8 cellular contexts compared by ENCODE assay signal in genomic region chr19:18416778-18417249, GRCh38. TPM values are rescaled to one million over a fixed set of nuclear protein-coding genes. Genes with fewer than 3 reads are reported as not detected.
DNase-seq lines count a peak whose midpoint lies in the region; ATAC-seq, FAIRE-seq and TF ChIP-seq lines count a peak whose summit lies in the region.

No MANE protein-coding gene starts in this region.

- CTCF ChIA-PET in endothelial cell of umbilical vein (lab: Charles Lee), result interaction anchor here (1.2 to 11.1 kb wide), 9 partner anchors 11 to 225 kb away, joined by 3 to 119 read pairs (median 10); partner anchors contain the start of genes GDF15 and JUND

- no peaks in the 10 kb centered on the region; a peak in 2 of 5 replicates for H3K9me3 Mint-ChIP-seq in H9
- H3K9me3 Mint-ChIP-seq in stimulated activated naive B cell treated with anti-CD40 and anti-IgM and Interleukin-4, amounts not matched to agents 10 μg/mL and 1 μg/mL and 100 μg/mL, for 72 hours, result no peaks in the 10 kb centered on the region

- H2BK12ac ChIP-seq in H9 (ENCODE audit: insufficient read length, low read depth, low read length), result no peak overlapping the region

- H4K5ac ChIP-seq in H9 (ENCODE audit: insufficient read length, low read depth, low read length) (no peak overlapping the region), mesendoderm (ENCODE audit: low read length) (no peak overlapping the region)

- H3K9me1 ChIP-seq in endothelial cell of umbilical vein (replicated peaks; ENCODE audit: control insufficient read depth, extremely low read depth, insufficient read depth, low read length), result no peaks in the 10 kb centered on the region

- peak; percentile 17 for ATAC-seq in stimulated activated naive B cell treated with anti-CD40 and anti-IgM and Interleukin-4, amounts not matched to agents 10 μg/mL and 1 μg/mL and 100 μg/mL, for 72 hours (replicated peaks)
- no peak for ATAC-seq in HG03159 (IDR thresholded peaks at IDR 0.05; ENCODE audit: unreplicated experiment)

- H2AK5ac ChIP-seq in H9 (ENCODE audit: insufficient read length, low read length) (no peak overlapping the region), mesendoderm (ENCODE audit: low read length) (no peak overlapping the region)

- DNase-seq in H9, result peak; percentile 87
- DNase-seq in NCI-H748 (lab: John Stamatoyannopoulos, UW; ENCODE audit: unreplicated experiment), result peak; percentile 89
- DNase-seq in activated CD8-positive, alpha-beta memory T cell treated with anti-CD3 and anti-CD28 coated beads, Interleukin-2, amount 50 U/mL, for 4 hours, result peak; percentile 56
- peak; percentile 89 for DNase-seq in endothelial cell of umbilical vein (ENCODE audit: low read depth, low spot score)
- DNase-seq in mesendoderm, result peak; percentile 96
- DNase-seq in stimulated activated naive B cell treated with anti-CD40 and anti-IgM and Interleukin-4, amounts not matched to agents 10 μg/mL and 1 μg/mL and 100 μg/mL, for 72 hours, result no peak

- no peak for TF ChIP-seq CTCF in H9 (conservative IDR thresholded peaks at IDR 0.05)
- no peak for TF ChIP-seq CTCF in endothelial cell of umbilical vein (IDR thresholded peaks at IDR 0.05; ENCODE audit: extremely low read depth in 1 of 2, insufficient read depth in 1 of 2, low read depth in 1 of 2, low read length in 2 of 2)

- no peaks in the 10 kb centered on the region for H3K27me3 ChIP-seq in ACC112 (ENCODE audit: insufficient read depth, low read length)
- H3K27me3 ChIP-seq in H9 (ENCODE audit: insufficient read depth, low read length), result no peaks in the 10 kb centered on the region; the same call in 1 of the 2 replicates
- H3K27me3 ChIP-seq in endothelial cell of umbilical vein (ENCODE audit: control insufficient read depth in 2 of 2, insufficient read depth in 2 of 2, low read length in 2 of 2), result no peaks in the 10 kb centered on the region
- H3K27me3 ChIP-seq in mesendoderm (ENCODE audit: insufficient read depth, low read length, poor library complexity), result no peaks in the 10 kb centered on the region

- dilution Hi-C loops in endothelial cell of umbilical vein (cut with MboI; ENCODE audit: extremely low pct_ligation_motif_present, low sequenced_read_pairs), result no loop called here

- no peak overlapping the region for H2BK5ac ChIP-seq in H9 (ENCODE audit: insufficient read length, low read length)
- peak overlapping the region; percentile 57 for H2BK5ac ChIP-seq in mesendoderm (ENCODE audit: low read length)

- H3K4me1 Mint-ChIP-seq in H9, result peaks cover 19 to 48% of the 10 kb centered on the region in 2 experiments
- H3K4me1 Mint-ChIP-seq in stimulated activated naive B cell treated with anti-CD40 and anti-IgM and Interleukin-4, amounts not matched to agents 10 μg/mL and 1 μg/mL and 100 μg/mL, for 72 hours, result peaks cover 44 to 72% of the 10 kb centered on the region in 2 donors

- no peak overlapping the region for H2BK15ac ChIP-seq in H9 (ENCODE audit: low read depth, low read length)
- H2BK15ac ChIP-seq in mesendoderm (replicated peaks; ENCODE audit: low read depth), result no peak overlapping the region

- no peak overlapping the region for H3T11ph ChIP-seq in H9 (ENCODE audit: low read length)

- no peak overlapping the region for H2BK20ac ChIP-seq in H9 (ENCODE audit: low read depth, low read length, poor library complexity, severe bottlenecking)

- FAIRE-seq in endothelial cell of umbilical vein (lab: Jason Lieb, UNC), result peak; percentile 91

- H3K9me3 ChIP-seq in H9 (ENCODE audit: control insufficient read depth, low read depth, low read length) (no peaks in the 10 kb centered on the region), endothelial cell of umbilical vein (replicated peaks; ENCODE audit: control insufficient read depth, insufficient read depth, low read length) (no peaks in the 10 kb centered on the region)

- H3K4me1 ChIP-seq in ACC112 (ENCODE audit: control insufficient read depth, insufficient read depth, low read length, unreplicated experiment), result peaks cover 43% of the 10 kb centered on the region
- peaks cover 4% of the 10 kb centered on the region; the same call in 1 of the 2 replicates for H3K4me1 ChIP-seq in H9 (ENCODE audit: insufficient read depth, low read length)
- H3K4me1 ChIP-seq in endothelial cell of umbilical vein (ENCODE audit: control insufficient read depth, extremely low read depth, insufficient read depth, low read length), result peaks cover 39% of the 10 kb centered on the region
- peaks cover 7% of the 10 kb centered on the region for H3K4me1 ChIP-seq in mesendoderm (ENCODE audit: control insufficient read depth, low read depth, low read length)

- peak overlapping the region; percentile 35 for H3K4me2 ChIP-seq in H9 (ENCODE audit: insufficient read depth, insufficient read length, low read length)
- peak overlapping the region; percentile 59 for H3K4me2 ChIP-seq in endothelial cell of umbilical vein (ENCODE audit: insufficient read depth, low read length)
- peak overlapping the region; percentile 88 for H3K4me2 ChIP-seq in mesendoderm (ENCODE audit: low read length)

- H3K36me3 Mint-ChIP-seq in H9 (ENCODE audit: insufficient read depth in 1 of 3, low read depth in 3 of 3), result no peaks in the 10 kb centered on the region; a peak in 1 of 7 replicates
- no peaks in the 10 kb centered on the region for H3K36me3 Mint-ChIP-seq in stimulated activated naive B cell treated with anti-CD40 and anti-IgM and Interleukin-4, amounts not matched to agents 10 μg/mL and 1 μg/mL and 100 μg/mL, for 72 hours

- POLR2A ChIA-PET in endothelial cell of umbilical vein (lab: Charles Lee), result interaction anchor here (0.6 to 5.8 kb wide), 3 partner anchors 31 to 569 kb away, joined by 7 to 58 read pairs (median 8); partner anchors contain the start of genes GDF15, JAK3 and JUND

- H3K27ac Mint-ChIP-seq in H9, result peak overlapping the region in 2 of 3 experiments; percentile 95 to 99; a peak in 6 of 7 replicates
- H3K27ac Mint-ChIP-seq in stimulated activated naive B cell treated with anti-CD40 and anti-IgM and Interleukin-4, amounts not matched to agents 10 μg/mL and 1 μg/mL and 100 μg/mL, for 72 hours, result peak overlapping the region; percentile 82

- H3K18ac ChIP-seq in H9 (ENCODE audit: insufficient read length, low read depth, low read length) (peak overlapping the region; percentile 94), mesendoderm (ENCODE audit: low read length) (peak overlapping the region; percentile 78)

- H2AFZ ChIP-seq in ACC112 (ENCODE audit: low read length, unreplicated experiment) (peak overlapping the region; percentile 81), H9 (ENCODE audit: low read length) (no peak overlapping the region), endothelial cell of umbilical vein (ENCODE audit: low read depth, low read length) (peak overlapping the region; percentile 63)

- H3K23ac ChIP-seq in H9 (ENCODE audit: insufficient read length, low read depth, low read length), result no peak overlapping the region
- no peak overlapping the region for H3K23ac ChIP-seq in mesendoderm (ENCODE audit: low read length)

- H2BK120ac ChIP-seq in H9 (ENCODE audit: low read depth, low read length, poor library complexity, severe bottlenecking) (peak overlapping the region; percentile 94), mesendoderm (ENCODE audit: low read depth, low read length) (peak overlapping the region; percentile 49)

- H3K27me3 Mint-ChIP-seq in H9 (ENCODE audit: low read depth), result peaks cover 63% of the 10 kb centered on the region
- H3K27me3 Mint-ChIP-seq in stimulated activated naive B cell treated with anti-CD40 and anti-IgM and Interleukin-4, amounts not matched to agents 10 μg/mL and 1 μg/mL and 100 μg/mL, for 72 hours, result peaks cover 59 to 78% of the 10 kb centered on the region in 2 donors

- intact Hi-C loops in endothelial cell of umbilical vein (cut with micrococcal nuclease), result loop anchor here (2.0 kb wide), 5 partner anchors 30 to 224 kb away; partner anchors contain the start of genes GDF15 and MPV17L2

- H3K79me1 ChIP-seq in H9 (ENCODE audit: insufficient read depth, low read depth, low read length, poor library complexity, severe bottlenecking), result no peaks in the 10 kb centered on the region
- peaks cover 4% of the 10 kb centered on the region for H3K79me1 ChIP-seq in mesendoderm (ENCODE audit: low read length)

- no TSS peak for BruUV-seq in endothelial cell of umbilical vein (replicated peaks; lab: Mats Ljungman, UMichigan)

- H3K27ac ChIP-seq in ACC112 (ENCODE audit: low read depth, low read length) (peak overlapping the region; percentile 98), H9 (ENCODE audit: insufficient read length, low read depth, low read length) (no peak overlapping the region), endothelial cell of umbilical vein (ENCODE audit: insufficient read depth, low read depth, low read length) (peak overlapping the region; percentile 98), mesendoderm (ENCODE audit: low read depth, low read length) (peak overlapping the region; percentile 96)

- H3K4ac ChIP-seq in H9 (ENCODE audit: low read depth, low read length), result peak overlapping the region; percentile 28; the same call in 1 of the 2 replicates
- peak overlapping the region; percentile 90 for H3K4ac ChIP-seq in mesendoderm (ENCODE audit: low read depth, low read length)

- H3K14ac ChIP-seq in H9 (ENCODE audit: insufficient read depth, low read length), result peak overlapping the region; percentile 93; the same call in 1 of the 2 replicates

- no peak overlapping the region for H4K91ac ChIP-seq in H9 (ENCODE audit: insufficient read length, low read depth, low read length)

- no peak for TF ChIP-seq POLR2A in endothelial cell of umbilical vein (IDR thresholded peaks at IDR 0.05; ENCODE audit: low read depth, low read length)

- H3K79me2 ChIP-seq in ACC112 (ENCODE audit: control insufficient read depth, insufficient read depth, low read length, unreplicated experiment), result peaks cover 20% of the 10 kb centered on the region
- no peaks in the 10 kb centered on the region for H3K79me2 ChIP-seq in H9 (ENCODE audit: insufficient read depth, low read length)
- peaks cover 25% of the 10 kb centered on the region for H3K79me2 ChIP-seq in endothelial cell of umbilical vein (ENCODE audit: control insufficient read depth, insufficient read depth, low read length)
- H3K79me2 ChIP-seq in mesendoderm (ENCODE audit: control insufficient read depth, insufficient read depth, low read length), result peaks cover 2% of the 10 kb centered on the region

- peak overlapping the region; percentile 85 for H3K4me3 ChIP-seq in ACC112 (ENCODE audit: low read depth, low read length)
- peak overlapping the region in 1 of 3 experiments; percentile 17 for H3K4me3 ChIP-seq in endothelial cell of umbilical vein (replicated peaks in 1 of 3; ENCODE audit: insufficient read depth in 1 of 3, low read depth in 1 of 3, low read length in 3 of 3)
- H3K4me3 ChIP-seq in mesendoderm (ENCODE audit: low read length), result no peak overlapping the region

- no CpG with 5 or more reads among the region's 44 CpGs for WGBS in H9 (ENCODE audit: extremely low coverage, insufficient read length, low lambda C conversion rate)
- no CpG with 5 or more reads among the region's 44 CpGs for WGBS in mesendoderm (ENCODE audit: extremely low coverage, insufficient coverage, low lambda C conversion rate)

- peak overlapping the region; percentile 66 to 84 for H3K4me3 Mint-ChIP-seq in H9
- peak overlapping the region; percentile 74 to 82 for H3K4me3 Mint-ChIP-seq in stimulated activated naive B cell treated with anti-CD40 and anti-IgM and Interleukin-4, amounts not matched to agents 10 μg/mL and 1 μg/mL and 100 μg/mL, for 72 hours

- no peaks in the 10 kb centered on the region for H3K36me3 ChIP-seq in ACC112 (ENCODE audit: insufficient read depth, low read length)
- no peaks in the 10 kb centered on the region for H3K36me3 ChIP-seq in endothelial cell of umbilical vein (ENCODE audit: control insufficient read depth in 2 of 2, extremely low read depth in 1 of 2, insufficient read depth in 2 of 2, low read length in 2 of 2)
- H3K36me3 ChIP-seq in mesendoderm (ENCODE audit: control insufficient read depth, insufficient read depth, low read length), result no peaks in the 10 kb centered on the region

- H4K8ac ChIP-seq in H9 (replicated peaks; ENCODE audit: insufficient read length, low read depth, low read length), result no peak overlapping the region
- peak overlapping the region; percentile 58 for H4K8ac ChIP-seq in mesendoderm (ENCODE audit: low read depth, low read length)

- H3K9ac ChIP-seq in H9 (ENCODE audit: extremely low read depth, insufficient read length, low read length), result no peak overlapping the region
- peak overlapping the region; percentile 88 for H3K9ac ChIP-seq in endothelial cell of umbilical vein (replicated peaks; ENCODE audit: extremely low read depth, insufficient read depth, low read length)
- peak overlapping the region; percentile 60 for H3K9ac ChIP-seq in mesendoderm (ENCODE audit: low read length)

- H3K23me2 ChIP-seq in H9 (ENCODE audit: insufficient read length, low read depth, low read length, poor library complexity, severe bottlenecking), result peaks cover 14% of the 10 kb centered on the region

- H4K20me1 ChIP-seq in H9 (ENCODE audit: control insufficient read depth, insufficient read depth, insufficient read length), result no peaks in the 10 kb centered on the region
- H4K20me1 ChIP-seq in endothelial cell of umbilical vein (replicated peaks; ENCODE audit: control insufficient read depth, extremely low read depth, insufficient read depth, low read length), result no peaks in the 10 kb centered on the region

- H3K56ac ChIP-seq in H9 (ENCODE audit: insufficient read length, low read depth, low read length) (no peak overlapping the region), mesendoderm (ENCODE audit: low read length) (peak overlapping the region; percentile 85)

RNA-seq across cellular contexts. Expression of gene SSBP4, which starts 2.4 kb away (rescaled TPM):
- total RNA-seq in H9 (2021), result 46.1 and 50.0 TPM in 2 replicates
- 140 and 151 TPM in 2 replicates for total RNA-seq in endothelial cell of umbilical vein
- 89.6 and 116 TPM in 2 replicates for polyA plus RNA-seq in endothelial cell of umbilical vein
- polyA plus RNA-seq in endothelial cell of umbilical vein (2011; cell fraction: cytosol; rRNA removed), result 43.5 and 75.7 TPM in 2 replicates
- polyA plus RNA-seq in endothelial cell of umbilical vein (2011; cell fraction: nucleus; rRNA removed), result 116 and 121 TPM in 2 replicates
- polyA plus RNA-seq in endothelial cell of umbilical vein (2012), result 50.5 and 101 TPM in 2 replicates
- polyA minus RNA-seq in endothelial cell of umbilical vein, result 12.7 and 21.8 TPM in 2 replicates
- polyA minus RNA-seq in endothelial cell of umbilical vein (2011; cell fraction: cytosol; rRNA and poly(A)+ RNA removed), result 32.1 TPM
- polyA minus RNA-seq in endothelial cell of umbilical vein (2011; cell fraction: nucleus; rRNA and poly(A)+ RNA removed), result 27.4 and 63.5 TPM in 2 replicates
- 35.0 TPM for polyA plus RNA-seq in mesendoderm (2013, experiment 1 of 2)
- 35.5 TPM for polyA plus RNA-seq in mesendoderm (2013, experiment 2 of 2)

RNA-seq across cellular contexts. Expression of gene LRRC25, which starts 19.4 kb away (rescaled TPM):
- total RNA-seq in H9 (2021) (0.18 TPM in 1 of 2 replicates, not detected in the other), endothelial cell of umbilical vein (not detected in 2 replicates)
- polyA plus RNA-seq in endothelial cell of umbilical vein, result not detected in 2 replicates
- not detected in 2 replicates for polyA plus RNA-seq in endothelial cell of umbilical vein (2011; cell fraction: cytosol; rRNA removed)
- not detected in 2 replicates for polyA plus RNA-seq in endothelial cell of umbilical vein (2011; cell fraction: nucleus; rRNA removed)
- not detected in 2 replicates for polyA plus RNA-seq in endothelial cell of umbilical vein (2012)
- polyA minus RNA-seq in endothelial cell of umbilical vein, result not detected in 2 replicates
- not detected for polyA minus RNA-seq in endothelial cell of umbilical vein (2011; cell fraction: cytosol; rRNA and poly(A)+ RNA removed)
- not detected in 2 replicates for polyA minus RNA-seq in endothelial cell of umbilical vein (2011; cell fraction: nucleus; rRNA and poly(A)+ RNA removed)
- polyA plus RNA-seq in mesendoderm (2013, experiment 1 of 2), result not detected
- 0.03 TPM for polyA plus RNA-seq in mesendoderm (2013, experiment 2 of 2)

RNA-seq across cellular contexts. Expression of gene ISYNA1, which starts 21.1 kb away (rescaled TPM):
- 241 and 255 TPM in 2 replicates for total RNA-seq in H9 (2021)
- total RNA-seq in endothelial cell of umbilical vein, result 70.2 and 74.1 TPM in 2 replicates
- 69.0 and 85.0 TPM in 2 replicates for polyA plus RNA-seq in endothelial cell of umbilical vein
- polyA plus RNA-seq in endothelial cell of umbilical vein (2011; cell fraction: cytosol; rRNA removed), result 32.0 and 38.7 TPM in 2 replicates
- polyA plus RNA-seq in endothelial cell of umbilical vein (2011; cell fraction: nucleus; rRNA removed), result 145 and 173 TPM in 2 replicates
- 38.7 and 63.2 TPM in 2 replicates for polyA plus RNA-seq in endothelial cell of umbilical vein (2012)
- 26.2 and 34.8 TPM in 2 replicates for polyA minus RNA-seq in endothelial cell of umbilical vein
- not detected for polyA minus RNA-seq in endothelial cell of umbilical vein (2011; cell fraction: cytosol; rRNA and poly(A)+ RNA removed)
- polyA minus RNA-seq in endothelial cell of umbilical vein (2011; cell fraction: nucleus; rRNA and poly(A)+ RNA removed), result 12.2 and 26.3 TPM in 2 replicates
- polyA plus RNA-seq in mesendoderm (2013, experiment 1 of 2), result 76.6 TPM
- 79.2 TPM for polyA plus RNA-seq in mesendoderm (2013, experiment 2 of 2)

RNA-seq across cellular contexts. Expression of gene GDF15, which starts 30.9 kb away (rescaled TPM):
- total RNA-seq in H9 (2021), result 5.7 and 7.0 TPM in 2 replicates
- 140 and 165 TPM in 2 replicates for total RNA-seq in endothelial cell of umbilical vein
- polyA plus RNA-seq in endothelial cell of umbilical vein, result 206 and 343 TPM in 2 replicates
- 74.9 and 137 TPM in 2 replicates for polyA plus RNA-seq in endothelial cell of umbilical vein (2011; cell fraction: cytosol; rRNA removed)
- polyA plus RNA-seq in endothelial cell of umbilical vein (2011; cell fraction: nucleus; rRNA removed), result 58.6 and 63.6 TPM in 2 replicates
- 252 and 264 TPM in 2 replicates for polyA plus RNA-seq in endothelial cell of umbilical vein (2012)
- polyA minus RNA-seq in endothelial cell of umbilical vein, result 30.7 and 37.6 TPM in 2 replicates
- polyA minus RNA-seq in endothelial cell of umbilical vein (2011; cell fraction: cytosol; rRNA and poly(A)+ RNA removed), result 27.1 TPM
- 12.8 and 28.4 TPM in 2 replicates for polyA minus RNA-seq in endothelial cell of umbilical vein (2011; cell fraction: nucleus; rRNA and poly(A)+ RNA removed)
- 2.1 TPM for polyA plus RNA-seq in mesendoderm (2013, experiment 1 of 2)
- 1.8 TPM for polyA plus RNA-seq in mesendoderm (2013, experiment 2 of 2)

Comparison
In these comparisons a context has a peak if more than half of its experiments do, and no peak if none do; other contexts are left out.
1. H3K4me2 ChIP-seq: peak in every context shown above with its lines; median percentile 88 in mesendoderm; 59 in endothelial cell of umbilical vein; 35 in H9.